Comparison of ENCODE assay signal across 23 cellular contexts in the genomic region with DNA sequence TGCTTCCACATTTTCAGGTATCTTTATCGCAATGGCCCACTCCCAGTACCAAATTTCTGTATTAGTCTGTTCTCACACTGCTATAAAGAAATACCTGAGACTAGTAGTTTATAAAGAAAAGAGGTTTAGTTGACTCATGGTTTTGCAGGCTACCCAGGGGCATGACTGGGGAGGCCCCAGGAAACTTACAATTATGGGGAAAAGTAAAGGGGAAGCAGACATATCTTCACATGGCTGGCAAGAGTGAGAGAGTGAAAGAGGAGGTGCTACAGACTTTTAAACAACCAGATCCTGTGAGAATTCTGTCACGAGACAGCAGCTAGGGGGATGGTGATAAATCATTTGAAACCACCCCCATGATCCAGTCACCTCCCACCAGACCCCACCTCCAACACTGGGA.
"Had no signal": no experiment of that assay in that cellular context is flagged by ENCODE, and none has a peak within 500 bp of the region (broad histone marks: within the 10 kb centered on the region; RNA-seq: fewer than 3 reads in every experiment).

No MANE protein-coding gene starts in this region.

- H3K27ac Mint-ChIP-seq: stimulated activated effector memory CD8-positive, alpha-beta T cell treated with anti-CD3 and anti-CD28 coated beads, Interleukin-12 subunit alpha, Interleukin-12 subunit beta, amount 100 ng/mL, for 72 hours; stimulated activated naive CD8-positive, alpha-beta T cell treated with anti-CD3 and anti-CD28 coated beads, Interleukin-15, amount 100 ng/mL, for 72 hours; stimulated activated naive CD8-positive, alpha-beta T cell treated with anti-CD3 and anti-CD28 coated beads, Interleukin-15, Interleukin-2, amounts not matched to agents 100 ng/mL and 50 ng/mL, for 24 hours; type B pancreatic cell had no signal

- H3K36me3 Mint-ChIP-seq: stimulated activated effector memory CD8-positive, alpha-beta T cell treated with anti-CD3 and anti-CD28 coated beads, Interleukin-12 subunit alpha, Interleukin-12 subunit beta, amount 100 ng/mL, for 72 hours; type B pancreatic cell had no signal

- ATAC-seq: stimulated activated effector memory CD8-positive, alpha-beta T cell treated with anti-CD3 and anti-CD28 coated beads, Interleukin-12 subunit alpha, Interleukin-12 subunit beta, amount 100 ng/mL, for 72 hours; stimulated activated naive CD8-positive, alpha-beta T cell treated with anti-CD3 and anti-CD28 coated beads, Interleukin-15, amount 100 ng/mL, for 72 hours; stimulated activated naive CD8-positive, alpha-beta T cell treated with anti-CD3 and anti-CD28 coated beads, Interleukin-15, Interleukin-2, amounts not matched to agents 100 U/mL and 50 U/mL, for 24 hours; upper lobe of right lung had no signal

- DNase-seq: stimulated activated CD4-positive, alpha-beta T cell treated with anti-CD3 and anti-CD28 coated beads, Interleukin-2, amount 100 ng/mL, for 24 hours; stimulated activated CD4-positive, alpha-beta T cell treated with anti-CD3 and anti-CD28 coated beads, Interleukin-2, amount 100 ng/mL, for 48 hours; stimulated activated CD4-positive, alpha-beta T cell treated with anti-CD3 and anti-CD28 coated beads, Interleukin-4, amount 100 ng/mL, for 1 hour; stimulated activated CD4-positive, alpha-beta T cell treated with anti-CD3 and anti-CD28 coated beads, Interleukin-4, amount 100 ng/mL, for 24 hours; stimulated activated CD4-positive, alpha-beta T cell treated with anti-CD3 and anti-CD28 coated beads, Interleukin-4, amount 100 ng/mL, for 4 hours; stimulated activated CD8-positive, alpha-beta memory T cell treated with anti-CD3 and anti-CD28 coated beads, Interleukin-4, amount 100 ng/mL, for 48 hours; stimulated activated naive CD4-positive, alpha-beta T cell; stimulated activated naive CD4-positive, alpha-beta T cell treated with Interleukin-2 at 50 U/mL for 16 hours; stimulated activated naive CD8-positive, alpha-beta T cell treated with anti-CD3 and anti-CD28 coated beads, Interleukin-15, amount 100 ng/mL, for 72 hours; stimulated activated naive CD8-positive, alpha-beta T cell treated with anti-CD3 and anti-CD28 coated beads, Interleukin-15, Interleukin-2, amounts not matched to agents 100 U/mL and 50 U/mL, for 24 hours; stomach; substantia nigra; testis; thyroid gland; tibial artery; transverse colon; trophoblast cell; upper lobe of left lung; upper lobe of right lung; uterus had no signal

- H3K27me3 Mint-ChIP-seq: stimulated activated naive CD8-positive, alpha-beta T cell treated with anti-CD3 and anti-CD28 coated beads, Interleukin-15, amount 100 ng/mL, for 72 hours; stimulated activated naive CD8-positive, alpha-beta T cell treated with anti-CD3 and anti-CD28 coated beads, Interleukin-15, Interleukin-2, amounts not matched to agents 100 ng/mL and 50 ng/mL, for 24 hours; type B pancreatic cell had no signal

- H3K4me3 Mint-ChIP-seq: stimulated activated effector memory CD8-positive, alpha-beta T cell treated with anti-CD3 and anti-CD28 coated beads, Interleukin-12 subunit alpha, Interleukin-12 subunit beta, amount 100 ng/mL, for 72 hours; stimulated activated naive CD8-positive, alpha-beta T cell treated with anti-CD3 and anti-CD28 coated beads, Interleukin-15, amount 100 ng/mL, for 72 hours; stimulated activated naive CD8-positive, alpha-beta T cell treated with anti-CD3 and anti-CD28 coated beads, Interleukin-15, Interleukin-2, amounts not matched to agents 100 ng/mL and 50 ng/mL, for 24 hours; type B pancreatic cell had no signal
